8 cellular contexts compared by ENCODE assay signal in genomic region chr5:43306954-43307353, GRCh38. TPM values are rescaled to one million over a fixed set of nuclear protein-coding genes. Genes with fewer than 3 reads are reported as not detected.
DNase-seq lines count a peak whose midpoint lies in the region; ATAC-seq and TF ChIP-seq lines count a peak whose summit lies in the region.
"Not testable (repeated sequence)": the region's sequence is repeated elsewhere in the genome, so short reads cannot be mapped to it uniquely, and the experiment has no call there.

No MANE protein-coding gene starts in this region.

- H3K36me3 Mint-ChIP-seq in Calu3 (ENCODE audit: insufficient read depth, unreplicated experiment) = peaks cover 98% of the 10 kb centered on the region
- H3K36me3 Mint-ChIP-seq in activated CD4-positive, alpha-beta T cell treated with anti-CD3 and anti-CD28 coated beads, Interleukin-2, amount 10 ng/mL, durations not matched to agents 24 days and 14 days (ENCODE audit: low read depth) = peaks cover 55% of the 10 kb centered on the region
- H3K36me3 Mint-ChIP-seq in activated T-helper 17 cell treated with anti-CD3 and anti-CD28 coated beads, Interleukin-2, amount 50 U/mL, for 72 hours (ENCODE audit: low read depth) = peaks cover 98% of the 10 kb centered on the region
- H3K36me3 Mint-ChIP-seq in neural crest cell (ENCODE audit: low read depth) = peaks cover 11% of the 10 kb centered on the region
- peaks cover 68% of the 10 kb centered on the region for H3K36me3 Mint-ChIP-seq in stimulated activated naive CD8-positive, alpha-beta T cell treated with anti-CD3 and anti-CD28 coated beads, Interleukin-15, Interleukin-2, amounts not matched to agents 100 ng/mL and 50 ng/mL, for 24 hours (ENCODE audit: low read depth)

- not testable (repeated sequence) for ATAC-seq in activated T-helper 17 cell treated with anti-CD3 and anti-CD28 coated beads, Interleukin-2, amount 50 U/mL, for 72 hours (replicated peaks)

- WGBS in mammary epithelial cell (ENCODE audit: low coverage, missing lambda C conversion rate) = 87% methylated on average over 3 of the region's 5 CpGs

- H3K27ac ChIP-seq in RWPE1 (peak overlapping the region; percentile 60), cardiac muscle cell (peak overlapping the region; percentile 59)
- not testable (repeated sequence) for H3K27ac ChIP-seq in mammary epithelial cell (ENCODE audit: insufficient read depth, low read depth, low read length)

- not testable (repeated sequence) for H2AFZ ChIP-seq in mammary epithelial cell (ENCODE audit: low read depth, low read length)

- H3K9me3 ChIP-seq in mammary epithelial cell (replicated peaks; ENCODE audit: insufficient read depth, low read length); cardiac muscle cell (ENCODE audit: low read depth): not testable (repeated sequence)

- H3K9ac ChIP-seq in mammary epithelial cell (ENCODE audit: insufficient read depth, low read length) = not testable (repeated sequence)

- intact Hi-C loops in Calu3 (cut with micrococcal nuclease; ENCODE audit: unreplicated experiment) = loop anchor here (1.0 to 10.0 kb wide), 5 partner anchors 74 to 312 kb away; partner anchors contain the start of gene ZNF131
- intact Hi-C loops in activated CD4-positive, alpha-beta T cell treated with anti-CD3 and anti-CD28 coated beads, Interleukin-2, amount 10 ng/mL, durations not matched to agents 24 days and 14 days (cut with micrococcal nuclease) = loop anchor here (1.0 to 5.0 kb wide), 2 partner anchors 80 to 201 kb away; no protein-coding TSS in a partner anchor
- intact Hi-C loops in mammary epithelial cell (cut with micrococcal nuclease) = loop anchor here (1.0 to 5.0 kb wide), 4 partner anchors 80 to 395 kb away; no protein-coding TSS in a partner anchor

- not testable (repeated sequence) for H3K27me3 Mint-ChIP-seq in Calu3 (ENCODE audit: unreplicated experiment); activated CD4-positive, alpha-beta T cell treated with anti-CD3 and anti-CD28 coated beads, Interleukin-2, amount 10 ng/mL, durations not matched to agents 24 days and 14 days; activated T-helper 17 cell treated with anti-CD3 and anti-CD28 coated beads, Interleukin-2, amount 50 U/mL, for 72 hours; neural crest cell (ENCODE audit: low read depth); stimulated activated naive CD8-positive, alpha-beta T cell treated with anti-CD3 and anti-CD28 coated beads, Interleukin-15, Interleukin-2, amounts not matched to agents 100 ng/mL and 50 ng/mL, for 24 hours

- peaks cover 98% of the 10 kb centered on the region for H3K79me2 ChIP-seq in mammary epithelial cell (ENCODE audit: insufficient read depth, low read length)

- CTCF ChIA-PET in Calu3 (lab: Charles Lee); RWPE1 (lab: Yijun Ruan, JAX): not testable (repeated sequence)
- CTCF ChIA-PET in mammary epithelial cell (lab: Charles Lee; ENCODE audit: low non-redundant PET) = interaction anchor here (0.6 kb wide), 1 partner anchor 163 kb away, joined by 3 read pairs; no protein-coding TSS in a partner anchor

- dilution Hi-C loops in mammary epithelial cell (cut with HindIII; ENCODE audit: low sequenced_read_pairs) = not testable (repeated sequence)

- peak overlapping the region; percentile 60 for H3K27ac Mint-ChIP-seq in Calu3 (ENCODE audit: unreplicated experiment)
- H3K27ac Mint-ChIP-seq in activated CD4-positive, alpha-beta T cell treated with anti-CD3 and anti-CD28 coated beads, Interleukin-2, amount 10 ng/mL, durations not matched to agents 24 days and 14 days = peak overlapping the region; percentile 50
- peak overlapping the region; percentile 35 for H3K27ac Mint-ChIP-seq in activated T-helper 17 cell treated with anti-CD3 and anti-CD28 coated beads, Interleukin-2, amount 50 U/mL, for 72 hours
- H3K27ac Mint-ChIP-seq in neural crest cell (ENCODE audit: unreplicated experiment) = not testable (repeated sequence)
- peak overlapping the region; percentile 64 for H3K27ac Mint-ChIP-seq in stimulated activated naive CD8-positive, alpha-beta T cell treated with anti-CD3 and anti-CD28 coated beads, Interleukin-15, Interleukin-2, amounts not matched to agents 100 ng/mL and 50 ng/mL, for 24 hours

- H3K36me3 ChIP-seq in mammary epithelial cell (ENCODE audit: insufficient read depth, low read length) = peaks cover 55% of the 10 kb centered on the region
- H3K36me3 ChIP-seq in cardiac muscle cell = not testable (repeated sequence)

- in situ Hi-C loops in mammary epithelial cell (cut with MboI; ENCODE audit: low sequenced_read_pairs in 2 of 2) = loop anchor here in 1 of 2 donors (10.0 kb wide), 1 partner anchor 78 kb away; no protein-coding TSS in a partner anchor

- peaks cover 59% of the 10 kb centered on the region for H4K20me1 ChIP-seq in mammary epithelial cell (ENCODE audit: insufficient read depth, low read length)

- peak overlapping the region; percentile 43 for H3K4me2 ChIP-seq in mammary epithelial cell (ENCODE audit: insufficient read depth, low read depth, low read length)

- H3K4me3 ChIP-seq in mammary epithelial cell (replicated peaks in 1 of 3; ENCODE audit: insufficient read depth in 1 of 3, low read depth in 2 of 3, low read length in 3 of 3); cardiac muscle cell: not testable (repeated sequence)

- H3K4me3 Mint-ChIP-seq in Calu3 (ENCODE audit: low read depth, unreplicated experiment) (peak overlapping the region; percentile 99), neural crest cell (peak overlapping the region; percentile 66)
- peak overlapping the region; percentile 5 for H3K4me3 Mint-ChIP-seq in activated CD4-positive, alpha-beta T cell treated with anti-CD3 and anti-CD28 coated beads, Interleukin-2, amount 10 ng/mL, durations not matched to agents 24 days and 14 days
- H3K4me3 Mint-ChIP-seq in activated T-helper 17 cell treated with anti-CD3 and anti-CD28 coated beads, Interleukin-2, amount 50 U/mL, for 72 hours = peak overlapping the region; percentile 93
- not testable (repeated sequence) for H3K4me3 Mint-ChIP-seq in stimulated activated naive CD8-positive, alpha-beta T cell treated with anti-CD3 and anti-CD28 coated beads, Interleukin-15, Interleukin-2, amounts not matched to agents 100 ng/mL and 50 ng/mL, for 24 hours

- not testable (repeated sequence) for DNase-seq in Calu3; RWPE1 (ENCODE audit: low spot score); activated CD4-positive, alpha-beta T cell treated with anti-CD3 and anti-CD28 coated beads, Interleukin-2, amount 10 ng/mL, durations not matched to agents 24 days and 14 days; mammary epithelial cell; cardiac muscle cell (ENCODE audit: low read depth in 1 of 2, low spot score in 1 of 2); neural crest cell (ENCODE audit: low read depth, low spot score)

- not testable (repeated sequence) for H3K9me3 Mint-ChIP-seq in Calu3 (ENCODE audit: low read depth, unreplicated experiment); activated CD4-positive, alpha-beta T cell treated with anti-CD3 and anti-CD28 coated beads, Interleukin-2, amount 10 ng/mL, durations not matched to agents 24 days and 14 days; activated T-helper 17 cell treated with anti-CD3 and anti-CD28 coated beads, Interleukin-2, amount 50 U/mL, for 72 hours; neural crest cell; stimulated activated naive CD8-positive, alpha-beta T cell treated with anti-CD3 and anti-CD28 coated beads, Interleukin-15, Interleukin-2, amounts not matched to agents 100 ng/mL and 50 ng/mL, for 24 hours

- not testable (repeated sequence) for H3K27me3 ChIP-seq in mammary epithelial cell (ENCODE audit: insufficient read depth, low read length); cardiac muscle cell

- BruUV-seq in Calu3 (replicated peaks; lab: Mats Ljungman, UMichigan); mammary epithelial cell (replicated peaks; lab: Mats Ljungman, UMichigan): not testable (repeated sequence)

- POLR2A ChIA-PET in RWPE1 (lab: Yijun Ruan, JAX; ENCODE audit: low non-redundant PET) = not testable (repeated sequence)

- H3K4me1 ChIP-seq in mammary epithelial cell (ENCODE audit: insufficient read depth, low read length) (peaks cover 30% of the 10 kb centered on the region), cardiac muscle cell (ENCODE audit: low read depth) (peaks cover 67% of the 10 kb centered on the region)

- not testable (repeated sequence) for TF ChIP-seq CTCF in Calu3 (IDR thresholded peaks at IDR 0.05; ENCODE audit: unreplicated experiment); RWPE1 (conservative IDR thresholded peaks at IDR 0.05; ENCODE audit: low read depth); mammary epithelial cell (conservative IDR thresholded peaks at IDR 0.05 in 1 of 2, IDR thresholded peaks at IDR 0.05 in 1 of 2; ENCODE audit: extremely low read depth in 1 of 2, insufficient read depth in 1 of 2, low read depth in 1 of 2, low read length in 2 of 2); cardiac muscle cell (IDR thresholded peaks at IDR 0.05; ENCODE audit: low read depth, low read length); neural crest cell (conservative IDR thresholded peaks at IDR 0.05)

- H3K4me1 Mint-ChIP-seq in Calu3 (ENCODE audit: low read depth, unreplicated experiment) = peaks cover 49% of the 10 kb centered on the region
- peaks cover 71% of the 10 kb centered on the region for H3K4me1 Mint-ChIP-seq in activated CD4-positive, alpha-beta T cell treated with anti-CD3 and anti-CD28 coated beads, Interleukin-2, amount 10 ng/mL, durations not matched to agents 24 days and 14 days
- H3K4me1 Mint-ChIP-seq in activated T-helper 17 cell treated with anti-CD3 and anti-CD28 coated beads, Interleukin-2, amount 50 U/mL, for 72 hours = peaks cover 50% of the 10 kb centered on the region
- peaks cover 79% of the 10 kb centered on the region for H3K4me1 Mint-ChIP-seq in neural crest cell
- peaks cover 93% of the 10 kb centered on the region for H3K4me1 Mint-ChIP-seq in stimulated activated naive CD8-positive, alpha-beta T cell treated with anti-CD3 and anti-CD28 coated beads, Interleukin-15, Interleukin-2, amounts not matched to agents 100 ng/mL and 50 ng/mL, for 24 hours (ENCODE audit: low read depth)

RNA-seq across cellular contexts. Expression of gene HMGCS1, which starts 6.3 kb away (rescaled TPM):
- total RNA-seq in Calu3 (2022) = 249 and 263 TPM in 2 replicates
- total RNA-seq in activated CD4-positive, alpha-beta T cell treated with anti-CD3 and anti-CD28 coated beads, Interleukin-2, amount 10 ng/mL, durations not matched to agents 24 days and 14 days = 230 and 241 TPM in 2 replicates
- total RNA-seq in activated T-helper 17 cell treated with anti-CD3 and anti-CD28 coated beads, Interleukin-2, amount 50 U/mL, for 72 hours = 100 to 1,000 TPM in 1 of 2 donors, 10 to 100 TPM in 1; 90.2 to 108 TPM
- total RNA-seq in mammary epithelial cell = 100 to 1,000 TPM in 1 of 2 donors, 10 to 100 TPM in 1; 68.8 to 218 TPM
- polyA plus RNA-seq in mammary epithelial cell = 148 TPM
- 191 TPM for polyA minus RNA-seq in mammary epithelial cell
- 84.1 and 202 TPM in 2 replicates for total RNA-seq in cardiac muscle cell
- 48.5 and 105 TPM in 2 replicates for polyA plus RNA-seq in cardiac muscle cell
- 518 and 529 TPM in 2 replicates for total RNA-seq in neural crest cell
